Comparison of ENCODE assay signal across 8 cellular contexts in the genomic region with DNA sequence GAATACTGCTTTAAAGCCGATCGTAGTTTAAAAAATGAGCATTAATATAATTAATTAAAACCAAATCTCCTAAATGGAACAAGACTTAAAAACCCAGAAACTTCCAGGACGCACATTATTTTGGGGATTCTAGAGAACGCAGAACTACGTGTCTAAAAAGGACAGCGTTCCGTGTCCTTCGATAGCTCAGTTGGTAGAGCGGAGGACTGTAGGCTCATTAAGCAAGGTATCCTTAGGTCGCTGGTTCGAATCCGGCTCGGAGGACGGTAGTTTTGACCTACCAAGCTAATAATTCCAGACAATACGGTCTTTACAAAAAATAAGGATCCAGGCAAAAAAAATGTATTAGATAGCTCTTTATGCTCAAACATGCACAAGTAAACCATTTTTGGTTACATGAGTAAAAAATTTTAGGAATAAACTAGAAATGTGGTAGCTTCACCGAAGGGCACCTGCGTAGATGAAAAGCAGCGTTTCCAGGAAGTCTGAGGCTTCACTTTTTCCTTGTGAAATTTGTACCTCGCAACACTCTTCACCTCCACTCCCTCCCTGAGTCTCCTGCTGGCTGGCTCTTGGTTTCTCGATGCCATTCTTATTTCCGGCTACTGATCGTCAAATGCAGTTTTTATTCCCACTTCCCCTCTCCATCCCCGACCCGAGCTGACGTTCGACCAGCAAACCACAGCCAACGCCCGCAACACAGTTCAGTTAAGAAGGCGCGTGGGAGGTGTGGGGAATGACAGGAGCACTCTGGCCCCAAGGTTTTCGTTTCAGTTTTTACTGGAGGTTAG. TPM values are rescaled to one million over a fixed set of nuclear protein-coding genes. Genes with fewer than 3 reads are reported as not detected.
DNase-seq lines count a peak whose midpoint lies in the region; ATAC-seq and TF ChIP-seq lines count a peak whose summit lies in the region.

No MANE protein-coding gene starts in this region.

- peaks cover 29% of the 10 kb centered on the region for H3K27me3 Mint-ChIP-seq in activated CD4-positive, alpha-beta memory T cell treated with anti-CD3 and anti-CD28 coated beads, Interleukin-2, amount 10 ng/mL, durations not matched to agents 7 days and 5 days
- H3K27me3 Mint-ChIP-seq in naive thymus-derived CD8-positive, alpha-beta T cell, result peaks cover 0 to 15% (median 0%) of the 10 kb centered on the region in 5 donors

- H3K36me3 Mint-ChIP-seq in activated CD4-positive, alpha-beta memory T cell treated with anti-CD3 and anti-CD28 coated beads, Interleukin-2, amount 10 ng/mL, durations not matched to agents 7 days and 5 days (ENCODE audit: low read depth), result peaks cover 11% of the 10 kb centered on the region
- H3K36me3 Mint-ChIP-seq in naive thymus-derived CD8-positive, alpha-beta T cell, result peaks cover 0 to 10% (median 0%) of the 10 kb centered on the region in 3 donors

- DNase-seq in DMS 273 treated with DMSO at 0.1 percent for 48 hours (lab: John Stamatoyannopoulos, UW) (peak; percentile 68), NCI-H1694 treated with DMSO at 0.1 percent for 48 hours (lab: John Stamatoyannopoulos, UW) (peak; percentile 48), epithelial cell of proximal tubule (ENCODE audit: low read depth) (no peak), DMS79 (lab: John Stamatoyannopoulos, UW) (no peak), NCI-H510A treated with DMSO at 0.1 percent for 48 hours (lab: John Stamatoyannopoulos, UW) (no peak), SHP77 treated with DMSO at 0.1 percent for 48 hours (lab: John Stamatoyannopoulos, UW) (no peak)
- peak; percentile 64 for DNase-seq in activated CD4-positive, alpha-beta memory T cell treated with anti-CD3 and anti-CD28 coated beads, Interleukin-2, amount 10 ng/mL, durations not matched to agents 7 days and 5 days
- peak in 6 of 10 donors; percentile 28 to 64 (median 49) for DNase-seq in naive thymus-derived CD8-positive, alpha-beta T cell

- H3K9me3 Mint-ChIP-seq in activated CD4-positive, alpha-beta memory T cell treated with anti-CD3 and anti-CD28 coated beads, Interleukin-2, amount 10 ng/mL, durations not matched to agents 7 days and 5 days, result peaks cover 7% of the 10 kb centered on the region
- H3K9me3 Mint-ChIP-seq in naive thymus-derived CD8-positive, alpha-beta T cell, result peaks cover 0 to 23% (median 9%) of the 10 kb centered on the region in 9 donors

- peak overlapping the region; percentile 58 for H3K4me3 ChIP-seq in epithelial cell of proximal tubule (ENCODE audit: low read depth, low read length)

- TF ChIP-seq CTCF in epithelial cell of proximal tubule (conservative IDR thresholded peaks at IDR 0.05; ENCODE audit: low read depth, low read length), result no peak

- H3K27ac Mint-ChIP-seq in activated CD4-positive, alpha-beta memory T cell treated with anti-CD3 and anti-CD28 coated beads, Interleukin-2, amount 10 ng/mL, durations not matched to agents 7 days and 5 days, result peak overlapping the region; percentile 44
- peak overlapping the region; percentile 11 to 98 (median 73) for H3K27ac Mint-ChIP-seq in naive thymus-derived CD8-positive, alpha-beta T cell

- POLR2A ChIA-PET in activated CD4-positive, alpha-beta memory T cell treated with anti-CD3 and anti-CD28 coated beads, Interleukin-2, amount 10 ng/mL, durations not matched to agents 7 days and 5 days (lab: Charles Lee), result interaction anchor here (0.8 to 1.7 kb wide), 4 partner anchors 17 to 570 kb away, joined by 3 to 4 read pairs (median 3); a partner anchor contains a TSS
- POLR2A ChIA-PET in naive thymus-derived CD8-positive, alpha-beta T cell (lab: Charles Lee), result interaction anchor here (0.6 to 1.6 kb wide), 3 partner anchors 40 to 600 kb away, joined by 3 to 9 read pairs (median 4); a partner anchor contains a TSS

- ATAC-seq in naive thymus-derived CD8-positive, alpha-beta T cell, result peak; percentile 45 to 67

- H3K4me1 Mint-ChIP-seq in activated CD4-positive, alpha-beta memory T cell treated with anti-CD3 and anti-CD28 coated beads, Interleukin-2, amount 10 ng/mL, durations not matched to agents 7 days and 5 days, result peaks cover 23% of the 10 kb centered on the region
- peaks cover 3 to 25% (median 22%) of the 10 kb centered on the region in 4 donors for H3K4me1 Mint-ChIP-seq in naive thymus-derived CD8-positive, alpha-beta T cell

- CTCF ChIA-PET in activated CD4-positive, alpha-beta memory T cell treated with anti-CD3 and anti-CD28 coated beads, Interleukin-2, amount 10 ng/mL, durations not matched to agents 7 days and 5 days (lab: Charles Lee), result interaction anchor here (0.9 to 6.5 kb wide), 5 partner anchors 12 to 553 kb away, joined by 3 to 43 read pairs (median 5); a partner anchor contains a TSS

- H3K4me3 Mint-ChIP-seq in activated CD4-positive, alpha-beta memory T cell treated with anti-CD3 and anti-CD28 coated beads, Interleukin-2, amount 10 ng/mL, durations not matched to agents 7 days and 5 days, result peak overlapping the region; percentile 82
- peak overlapping the region; percentile 61 to 88 (median 78) for H3K4me3 Mint-ChIP-seq in naive thymus-derived CD8-positive, alpha-beta T cell

RNA-seq across cellular contexts. Expression of a gene that starts 19.6 kb away (rescaled TPM):
- 10 to 100 TPM; 26.3 to 26.8 TPM for total RNA-seq in activated CD4-positive, alpha-beta memory T cell treated with anti-CD3 and anti-CD28 coated beads, Interleukin-2, amount 10 ng/mL, durations not matched to agents 7 days and 5 days
- 15.7 and 23.7 TPM in 2 replicates for total RNA-seq in epithelial cell of proximal tubule
- total RNA-seq in naive thymus-derived CD8-positive, alpha-beta T cell, result 10 to 100 TPM; 41.8 to 43.1 TPM
- polyA plus RNA-seq in naive thymus-derived CD8-positive, alpha-beta T cell, result 10 to 100 TPM; 36.7 to 43.6 (median 39.9) TPM

RNA-seq across cellular contexts. Expression of a gene that starts 39.0 kb away (rescaled TPM):
- 100 to 1,000 TPM; 108 to 109 TPM for total RNA-seq in activated CD4-positive, alpha-beta memory T cell treated with anti-CD3 and anti-CD28 coated beads, Interleukin-2, amount 10 ng/mL, durations not matched to agents 7 days and 5 days
- 60.4 and 94.7 TPM in 2 replicates for total RNA-seq in epithelial cell of proximal tubule
- 10 to 100 TPM; 73.3 to 77.5 TPM for total RNA-seq in naive thymus-derived CD8-positive, alpha-beta T cell
- polyA plus RNA-seq in naive thymus-derived CD8-positive, alpha-beta T cell, result 100 to 1,000 TPM; 110 to 183 (median 151) TPM

Comparison
In these comparisons a context has a peak if more than half of its experiments do, and no peak if none do; other contexts are left out.
1. DNase-seq: peak in DMS 273 treated with DMSO at 0.1 percent for 48 hours (single experiment), NCI-H1694 treated with DMSO at 0.1 percent for 48 hours (single experiment), activated CD4-positive, alpha-beta memory T cell treated with anti-CD3 and anti-CD28 coated beads, Interleukin-2, amount 10 ng/mL, durations not matched to agents 7 days and 5 days (single experiment) and naive thymus-derived CD8-positive, alpha-beta T cell (6 of 10); none in epithelial cell of proximal tubule (single experiment), DMS79 (single experiment), NCI-H510A treated with DMSO at 0.1 percent for 48 hours (single experiment) and SHP77 treated with DMSO at 0.1 percent for 48 hours (single experiment).